ENCODE assay signal across 17 cellular contexts in the genomic region with DNA sequence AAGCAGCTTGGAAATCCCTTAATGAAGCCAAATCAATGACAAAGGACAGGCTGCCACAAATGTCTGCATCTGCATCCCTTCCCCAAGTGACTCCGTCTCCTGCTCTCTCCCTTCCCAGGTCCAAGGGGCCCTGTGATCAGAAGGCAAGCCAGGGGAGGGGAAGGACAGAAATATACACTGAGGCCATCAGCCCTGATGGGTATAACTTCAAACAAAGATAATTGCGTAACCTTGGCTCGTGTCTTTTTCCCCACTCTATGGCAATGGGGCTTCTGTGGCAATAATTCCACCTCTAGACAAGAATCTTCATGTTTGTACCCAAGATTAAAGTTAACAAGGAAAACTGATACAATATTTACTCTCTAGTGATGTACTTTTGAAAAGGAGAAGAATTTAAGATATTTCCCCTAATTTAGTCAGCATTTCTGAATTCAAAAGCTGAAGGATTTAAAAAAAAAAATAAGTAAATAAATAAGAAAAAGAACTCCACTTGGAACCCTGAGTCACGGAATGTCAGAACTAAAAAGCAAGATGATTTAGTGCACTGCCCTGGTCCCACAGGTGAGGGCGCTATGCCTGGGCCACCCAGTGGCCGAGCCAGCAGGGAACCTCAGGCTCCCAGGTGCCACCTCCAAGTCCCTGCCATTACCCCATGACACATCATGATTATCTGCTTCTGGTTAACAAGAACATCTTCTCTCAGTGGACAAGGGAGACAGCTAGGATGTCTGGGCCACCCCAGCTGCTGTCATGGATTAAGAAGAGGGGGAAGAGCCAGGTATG.
A peak's percentile ranks its signal among the peaks of the same experiment; 100 is the strongest.
DNase-seq lines count a peak whose midpoint lies in the region; ATAC-seq and TF ChIP-seq lines count a peak whose summit lies in the region.
"Had no signal": no experiment of that assay in that cellular context is flagged by ENCODE, and none has a peak within 500 bp of the region (broad histone marks: within the 10 kb centered on the region; RNA-seq: fewer than 3 reads in every experiment).

No MANE protein-coding gene starts in this region.

- H3K9me3 ChIP-seq in Caco-2, result no peaks in the 10 kb centered on the region
- no peaks in the 10 kb centered on the region for H3K9me3 ChIP-seq in HCT116 (ENCODE audit: control insufficient read depth in 1 of 2, insufficient read depth in 1 of 2, low read depth in 1 of 2, low read length in 2 of 2)
- H3K9me3 ChIP-seq in WERI-Rb-1 (ENCODE audit: severe bottlenecking), result no peaks in the 10 kb centered on the region
- H3K9me3 ChIP-seq in heart right ventricle, result peaks cover 0 to 9% (median 0%) of the 10 kb centered on the region in 11 donors
- H3K9me3 ChIP-seq: colonic mucosa, gastroesophageal sphincter had no signal

- peaks cover 20% of the 10 kb centered on the region for H3K9me3 Mint-ChIP-seq in Caco-2 (ENCODE audit: unreplicated experiment)

- H3K4me3 ChIP-seq in Caco-2 (ENCODE audit: low read depth, low read length) (no peak overlapping the region), HCT116 (replicated peaks in 1 of 2; ENCODE audit: low read depth in 1 of 2, low read length in 2 of 2) (no peak overlapping the region), WERI-Rb-1 (ENCODE audit: low read depth, low read length) (no peak overlapping the region), kidney epithelial cell (ENCODE audit: low read depth, low read length) (no peak overlapping the region), heart right ventricle (no peak overlapping the region)
- H3K4me3 ChIP-seq: colonic mucosa, gastroesophageal sphincter had no signal

- intact Hi-C loops in Caco-2 (cut with micrococcal nuclease; ENCODE audit: unreplicated experiment), result no loop called here
- intact Hi-C loops in HCT116 (cut with micrococcal nuclease), result no loop called here
- intact Hi-C loops in heart right ventricle (cut with DNase I), result loop anchor here in 1 of 10 donors (5.0 kb wide), 1 partner anchor 135 kb away; no protein-coding TSS in a partner anchor

- H3K36me3 ChIP-seq in Caco-2 (ENCODE audit: control insufficient read depth, insufficient read depth, low read length) (peaks cover 3% of the 10 kb centered on the region; the same call in 1 of the 2 replicates), HCT116 (ENCODE audit: control insufficient read depth in 1 of 2, insufficient read depth in 2 of 2, low read length in 2 of 2) (no peaks in the 10 kb centered on the region), WERI-Rb-1 (no peaks in the 10 kb centered on the region), kidney epithelial cell (ENCODE audit: control insufficient read depth, insufficient read depth, low read length) (no peaks in the 10 kb centered on the region), heart right ventricle (peaks cover 0 to 16% (median 0%) of the 10 kb centered on the region in 9 donors)
- H3K36me3 ChIP-seq: colonic mucosa had no signal

- no peaks in the 10 kb centered on the region for H3K79me2 ChIP-seq in HCT116 (ENCODE audit: insufficient read depth, low read length)

- POLR2A ChIA-PET in Caco-2 (lab: Charles Lee), result no interaction called here
- POLR2A ChIA-PET in HCT116 (lab: Charles Lee), result no interaction called here

- CTCF ChIA-PET in Caco-2 (lab: Charles Lee) (no interaction called here), HCT116 (lab: Charles Lee) (no interaction called here)

- no peaks in the 10 kb centered on the region for H3K9me2 ChIP-seq in HCT116 (ENCODE audit: insufficient read depth)

- no peaks in the 10 kb centered on the region for H3K4me1 ChIP-seq in Caco-2
- no peaks in the 10 kb centered on the region for H3K4me1 ChIP-seq in HCT116 (ENCODE audit: control insufficient read depth in 1 of 2, insufficient read depth in 2 of 2, low read length in 2 of 2)
- peaks cover 0 to 12% (median 0%) of the 10 kb centered on the region in 9 donors for H3K4me1 ChIP-seq in heart right ventricle
- H3K4me1 ChIP-seq: colonic mucosa, gastroesophageal sphincter had no signal

- DNase-seq in Caco-2, result no peak
- DNase-seq in HCT116 (ENCODE audit: low read depth, low spot score), result no peak
- DNase-seq in WERI-Rb-1, result no peak
- DNase-seq in kidney epithelial cell (ENCODE audit: low read depth), result no peak
- no peak for DNase-seq in heart right ventricle
- no peak for DNase-seq in central memory CD4-positive, alpha-beta T cell
- no peak for DNase-seq in SHP77 (lab: John Stamatoyannopoulos, UW)
- DNase-seq in activated gamma-delta T cell treated with Interleukin-2 at 50 U/mL for 16 hours, result no peak
- DNase-seq: activated CD4-positive, alpha-beta T cell treated with anti-CD3 and anti-CD28 coated beads for 4 hours; activated CD8-positive, alpha-beta memory T cell treated with anti-CD3 and anti-CD28 coated beads, Interleukin-2, amount 50 U/mL, for 4 hours; activated gamma-delta T cell; colonic mucosa; HCEC 1CT; NCI-H1694 treated with DMSO at 0.1 percent for 48 hours; NCI-H446; stimulated activated CD4-positive, alpha-beta T cell treated with anti-CD3 and anti-CD28 coated beads, Interleukin-4, amount 100 ng/mL, for 1 hour had no signal

- BruUV-seq in Caco-2 (replicated peaks; lab: Mats Ljungman, UMichigan), result no TSS peak
- BruUV-seq in HCT116 (replicated peaks; lab: Mats Ljungman, UMichigan), result no TSS peak

- no peak overlapping the region for H3K4me3 Mint-ChIP-seq in Caco-2 (ENCODE audit: unreplicated experiment)

- H2AFZ ChIP-seq in HCT116 (ENCODE audit: low read depth, low read length, poor library complexity, severe bottlenecking), result no peak overlapping the region

- no peak for TF ChIP-seq RAD21 in HCT116 (IDR thresholded peaks at IDR 0.05; ENCODE audit: low read depth)

- H3K27me3 Mint-ChIP-seq in Caco-2 (ENCODE audit: insufficient read depth, unreplicated experiment), result no peaks in the 10 kb centered on the region

- no peak for TF ChIP-seq POLR2A in HCT116 (IDR thresholded peaks at IDR 0.05; ENCODE audit: borderline replicate concordance, extremely low read depth, insufficient read depth, insufficient read length)

- H3K27ac ChIP-seq in HCT116 (ENCODE audit: low read depth, low read length), result no peak overlapping the region
- H3K27ac ChIP-seq in WERI-Rb-1, result no peak overlapping the region
- H3K27ac ChIP-seq in heart right ventricle, result no peak overlapping the region
- H3K27ac ChIP-seq: colonic mucosa, gastroesophageal sphincter had no signal

- H3K9ac ChIP-seq in HCT116 (ENCODE audit: low read length), result no peak overlapping the region

- WGBS in heart right ventricle, 2 donors, result 93 to 98% methylated on average over 6 of the region's 6 CpGs

- peaks cover 6% of the 10 kb centered on the region for H3K4me1 Mint-ChIP-seq in Caco-2 (ENCODE audit: low read depth, unreplicated experiment)

- TF ChIP-seq CTCF in Caco-2 (IDR thresholded peaks at IDR 0.05; ENCODE audit: insufficient read depth in 1 of 2, low read depth in 1 of 2, low read length in 1 of 2, severe bottlenecking in 1 of 2, unreplicated experiment in 1 of 2) (peak in 1 of 2 experiments; percentile 35), HCT116 (IDR thresholded peaks at IDR 0.05 in 2 of 3, conservative IDR thresholded peaks at IDR 0.05 in 1 of 3; ENCODE audit: borderline replicate concordance in 1 of 3, insufficient read depth in 1 of 3, low read depth in 2 of 3, low read length in 2 of 3) (peak in 2 of 3 experiments; percentile 35 to 49; a peak in 4 of 6 replicates), WERI-Rb-1 (IDR thresholded peaks at IDR 0.05; ENCODE audit: low read depth, low read length) (peak; percentile 59), kidney epithelial cell (IDR thresholded peaks at IDR 0.05; ENCODE audit: insufficient read depth, low read length, poor library complexity, severe bottlenecking) (peak; percentile 30), heart right ventricle (IDR thresholded peaks at IDR 0.05) (no peak)

- no peak overlapping the region for H3K4me2 ChIP-seq in HCT116 (ENCODE audit: low read length)

- no peaks in the 10 kb centered on the region for H3K27me3 ChIP-seq in Caco-2 (replicated peaks; ENCODE audit: control insufficient read depth, insufficient read depth, low read length)
- no peaks in the 10 kb centered on the region for H3K27me3 ChIP-seq in HCT116 (ENCODE audit: insufficient read depth, low read length)
- H3K27me3 ChIP-seq in WERI-Rb-1 (ENCODE audit: insufficient read depth, low read depth, severe bottlenecking), result no peaks in the 10 kb centered on the region
- no peaks in the 10 kb centered on the region for H3K27me3 ChIP-seq in kidney epithelial cell (ENCODE audit: control insufficient read depth, insufficient read depth, low read length)
- no peaks in the 10 kb centered on the region for H3K27me3 ChIP-seq in heart right ventricle
- H3K27me3 ChIP-seq: colonic mucosa, gastroesophageal sphincter had no signal

- H4K20me1 ChIP-seq in HCT116 (ENCODE audit: insufficient read depth), result no peaks in the 10 kb centered on the region

- ATAC-seq in HCT116, result no peak
- ATAC-seq in heart right ventricle, result no peak
- ATAC-seq: gastroesophageal sphincter had no signal

- peak overlapping the region; percentile 59 for H3K27ac Mint-ChIP-seq in Caco-2 (ENCODE audit: unreplicated experiment)

- peaks cover 52% of the 10 kb centered on the region for H3K36me3 Mint-ChIP-seq in Caco-2 (ENCODE audit: insufficient read depth, unreplicated experiment)

- RAD21 ChIA-PET in HCT116 (lab: Charles Lee; ENCODE audit: low non-redundant PET in 1 of 2, low total read pairs in 2 of 2, uncharacterized antibody in 2 of 2, unreplicated experiment in 2 of 2), result no interaction called here

TF ChIP-seq in HCT116, 20 proteins besides CTCF, POLR2A, EP300 and RAD21 (continues in another document):
- TF ChIP-seq SP1 (IDR thresholded peaks at IDR 0.05; ENCODE audit: low read depth) (no peak), EZH2phosphoT487 (IDR thresholded peaks at IDR 0.05; ENCODE audit: borderline replicate concordance) (no peak), CEBPB (IDR thresholded peaks at IDR 0.05; ENCODE audit: low read depth) (no peak), YY1 (IDR thresholded peaks at IDR 0.05; ENCODE audit: extremely low read depth, insufficient replicate concordance, low read depth, low read length) (no peak), SRF (IDR thresholded peaks at IDR 0.05; ENCODE audit: low read depth) (no peak), SIN3A (IDR thresholded peaks at IDR 0.05; ENCODE audit: low read depth) (no peak)
- TF ChIP-seq, protein P1, sequence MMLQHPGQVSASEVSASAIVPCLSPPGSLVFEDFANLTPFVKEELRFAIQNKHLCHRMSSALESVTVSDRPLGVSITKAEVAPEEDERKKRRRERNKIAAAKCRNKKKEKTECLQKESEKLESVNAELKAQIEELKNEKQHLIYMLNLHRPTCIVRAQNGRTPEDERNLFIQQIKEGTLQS (IDR thresholded peaks at IDR 0.05), result no peak

Comparison
In these comparisons a context has a peak if more than half of its experiments do, and no peak if none do; other contexts are left out.
1. CTCF ChIP-seq: peak in HCT116 (2 of 3), WERI-Rb-1 (single experiment) and kidney epithelial cell (single experiment); none in heart right ventricle (0 of 9).